ENCODE assay signal across 14 cellular contexts in genomic region chr14:74507085-74507484, GRCh38. TPM values are rescaled to one million over a fixed set of nuclear protein-coding genes. Genes with fewer than 3 reads are reported as not detected.
DNase-seq lines count a peak whose midpoint lies in the region; ATAC-seq and TF ChIP-seq lines count a peak whose summit lies in the region.
"Had no signal": no experiment of that assay in that cellular context is flagged by ENCODE, and none has a peak within 500 bp of the region (broad histone marks: within the 10 kb centered on the region; RNA-seq: fewer than 3 reads in every experiment).

No MANE protein-coding gene starts in this region.

- H3K9me3 ChIP-seq in RWPE2 (ENCODE audit: severe bottlenecking) (no peaks in the 10 kb centered on the region), sigmoid colon (no peaks in the 10 kb centered on the region), MG63 (no peaks in the 10 kb centered on the region)
- H3K9me3 ChIP-seq: BE2C, SJSA1 had no signal

- no peak overlapping the region for H3K27ac ChIP-seq in RWPE2 (ENCODE audit: poor library complexity, severe bottlenecking)
- H3K27ac ChIP-seq in sigmoid colon, result no peak overlapping the region
- H3K27ac ChIP-seq: SJSA1 had no signal

- in situ Hi-C loops in G401 (cut with HindIII; ENCODE audit: low sequenced_read_pairs), result no loop called here

- 83 to 86% methylated on average over 8 of the region's 8 CpGs for WGBS in sigmoid colon, 2 donors

- TF ChIP-seq CTCF in RWPE2 (IDR thresholded peaks at IDR 0.05; ENCODE audit: poor library complexity, severe bottlenecking) (no peak), endothelial cell (IDR thresholded peaks at IDR 0.05; ENCODE audit: unreplicated experiment) (no peak), sigmoid colon (IDR thresholded peaks at IDR 0.05) (no peak)

- TF ChIP-seq EP300 in sigmoid colon (IDR thresholded peaks at IDR 0.05), result no peak

- no peak overlapping the region for H3K4me3 Mint-ChIP-seq in endothelial cell (ENCODE audit: unreplicated experiment)

- H3K27me3 Mint-ChIP-seq in endothelial cell (ENCODE audit: unreplicated experiment), result peaks cover 7% of the 10 kb centered on the region

- TF ChIP-seq POLR2A in sigmoid colon (IDR thresholded peaks at IDR 0.05), result no peak

- no peaks in the 10 kb centered on the region for H3K9me3 Mint-ChIP-seq in endothelial cell (ENCODE audit: unreplicated experiment)

- intact Hi-C loops in sigmoid colon (cut with DNase I), result no loop called here

- ATAC-seq in RWPE2 (ENCODE audit: low read depth), result no peak
- ATAC-seq: HepG2 had no signal

- H3K36me3 ChIP-seq in RWPE2 (ENCODE audit: low read depth), result peaks cover 95% of the 10 kb centered on the region
- H3K36me3 ChIP-seq in sigmoid colon, result no peaks in the 10 kb centered on the region
- H3K36me3 ChIP-seq in MG63, result no peaks in the 10 kb centered on the region
- H3K36me3 ChIP-seq: BE2C, SJSA1 had no signal

- peaks cover 3% of the 10 kb centered on the region for H3K4me1 ChIP-seq in RWPE2 (ENCODE audit: insufficient read depth, poor library complexity, severe bottlenecking)
- H3K4me1 ChIP-seq in sigmoid colon, result no peaks in the 10 kb centered on the region
- H3K4me1 ChIP-seq: BE2C had no signal

- H3K36me3 Mint-ChIP-seq in endothelial cell (ENCODE audit: low read depth, unreplicated experiment), result peaks cover 11% of the 10 kb centered on the region

- H3K4me3 ChIP-seq in RWPE2 (ENCODE audit: severe bottlenecking) (no peak overlapping the region), sigmoid colon (no peak overlapping the region), MG63 (no peak overlapping the region)
- H3K4me3 ChIP-seq: SJSA1 had no signal

- H3K27me3 ChIP-seq in RWPE2 (ENCODE audit: insufficient read depth, poor library complexity, severe bottlenecking) (no peaks in the 10 kb centered on the region), sigmoid colon (no peaks in the 10 kb centered on the region), MG63 (no peaks in the 10 kb centered on the region)
- H3K27me3 ChIP-seq: BE2C, SJSA1 had no signal

- H3K4me1 Mint-ChIP-seq in endothelial cell (ENCODE audit: unreplicated experiment), result peaks cover 3% of the 10 kb centered on the region

- peak; percentile 57 for DNase-seq in G401 (ENCODE audit: low spot score)
- DNase-seq in RWPE2 (ENCODE audit: low spot score), result peak; percentile 44
- DNase-seq in endothelial cell (ENCODE audit: low spot score), result no peak
- peak; percentile 33 for DNase-seq in sigmoid colon
- DNase-seq in MG63, result no peak
- no peak for DNase-seq in NCI-H2196 treated with DMSO at 0.1 percent for 48 hours (lab: John Stamatoyannopoulos, UW; ENCODE audit: unreplicated experiment)
- no peak for DNase-seq in NCI-H524 (lab: John Stamatoyannopoulos, UW)
- DNase-seq: BE2C, DMS153, MM.1S, NCI-H1105 treated with DMSO at 0.1 percent for 48 hours, NCI-H187 treated with DMSO at 0.1 percent for 48 hours had no signal

- H3K27ac Mint-ChIP-seq in endothelial cell (ENCODE audit: unreplicated experiment), result peak overlapping the region; percentile 44

RNA-seq across cellular contexts. Expression of gene ISCA2, which starts 13.5 kb away (rescaled TPM):
- 44.6 and 78.7 TPM in 2 replicates for total RNA-seq in G401 (2014; rRNA removed; shearing (Covaris generic))
- 31.4 TPM for total RNA-seq in endothelial cell (ENCODE audit: unreplicated experiment)
- 10 to 100 TPM in 3 of 4 donors, 1 to 10 TPM in 1; 8.6 to 15.7 (median 12.0) TPM for total RNA-seq in sigmoid colon
- polyA plus RNA-seq in sigmoid colon, result 10 to 100 TPM; 24.2 to 59.0 (median 27.0) TPM
- 12.7 and 31.6 TPM in 2 replicates for total RNA-seq in MG63 (2014; rRNA removed; shearing (Covaris generic); ENCODE audit: low replicate concordance)

RNA-seq across cellular contexts. Expression of gene NPC2, which starts 14.0 kb away (rescaled TPM):
- total RNA-seq in G401 (2014; rRNA removed; shearing (Covaris generic)), result 130 and 177 TPM in 2 replicates
- total RNA-seq in endothelial cell (ENCODE audit: unreplicated experiment), result 246 TPM
- 100 to 1,000 TPM; 182 to 273 (median 215) TPM for total RNA-seq in sigmoid colon
- polyA plus RNA-seq in sigmoid colon, result 100 to 1,000 TPM; 176 to 251 (median 230) TPM
- 25.5 and 33.4 TPM in 2 replicates for total RNA-seq in MG63 (2014; rRNA removed; shearing (Covaris generic); ENCODE audit: low replicate concordance)

Comparison
In these comparisons a context has a peak if more than half of its experiments do, and no peak if none do; other contexts are left out.
1. DNase-seq: peak in G401 (single experiment), RWPE2 (single experiment) and sigmoid colon (single experiment); none in endothelial cell (single experiment), MG63 (single experiment), NCI-H2196 treated with DMSO at 0.1 percent for 48 hours (single experiment) and NCI-H524 (0 of 2).